Comparison of ENCODE assay signal across 12 cellular contexts in the genomic region with DNA sequence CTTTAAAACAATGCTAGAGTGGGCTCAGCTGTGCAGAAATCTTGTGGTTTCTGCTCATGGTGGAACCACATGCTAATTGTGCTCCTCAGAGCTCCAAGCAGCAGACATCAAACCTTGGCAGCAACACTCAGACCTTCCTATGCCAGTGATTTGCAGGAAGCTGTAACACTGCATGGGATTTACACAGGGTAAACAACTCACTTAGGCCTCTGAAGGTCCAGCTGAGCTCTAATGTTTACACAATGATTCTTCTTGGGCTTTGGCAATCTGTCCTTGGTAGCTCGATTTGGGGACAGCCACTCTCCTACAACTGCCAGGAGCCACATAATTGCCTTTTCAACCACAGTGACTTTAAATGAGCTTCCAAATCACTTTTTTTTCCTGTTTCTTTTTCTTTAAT.
DNase-seq lines count a peak whose midpoint lies in the region; ATAC-seq and TF ChIP-seq lines count a peak whose summit lies in the region.
"Had no signal": no experiment of that assay in that cellular context is flagged by ENCODE, and none has a peak within 500 bp of the region (broad histone marks: within the 10 kb centered on the region; RNA-seq: fewer than 3 reads in every experiment).

No MANE protein-coding gene starts in this region.

- no peaks in the 10 kb centered on the region for H3K27me3 ChIP-seq in MG63
- H3K27me3 ChIP-seq in right atrium auricular region: no peaks in the 10 kb centered on the region
- H3K27me3 ChIP-seq in subcutaneous abdominal adipose tissue (ENCODE audit: control insufficient read depth in 5 of 5, insufficient read depth in 4 of 5, low read length in 5 of 5): no peaks in the 10 kb centered on the region

- H3K27ac Mint-ChIP-seq in osteocyte (ENCODE audit: unreplicated experiment) (no peak overlapping the region), endothelial cell (ENCODE audit: unreplicated experiment) (no peak overlapping the region)

- H3K9me3 ChIP-seq in MG63 (no peaks in the 10 kb centered on the region), right atrium auricular region (no peaks in the 10 kb centered on the region), subcutaneous abdominal adipose tissue (ENCODE audit: control insufficient read depth in 5 of 5, low read length in 5 of 5) (no peaks in the 10 kb centered on the region)

- DNase-seq in MG63 (peak; percentile 9), RPMI7951 (ENCODE audit: low read depth) (peak; percentile 8), right atrium auricular region (ENCODE audit: low spot score) (no peak), osteocyte (ENCODE audit: extremely low spot score, unreplicated experiment) (no peak), endothelial cell (ENCODE audit: low spot score) (no peak)
- DNase-seq: activated CD4-positive, CD25-positive, alpha-beta regulatory T cell treated with anti-CD3 and anti-CD28 coated beads, Interleukin-2, amount 50 U/mL, for 72 hours; effector CD4-positive, alpha-beta T cell; GOT3; occipital lobe had no signal

- no peaks in the 10 kb centered on the region for H3K9me3 Mint-ChIP-seq in osteocyte (ENCODE audit: unreplicated experiment)
- H3K9me3 Mint-ChIP-seq in endothelial cell (ENCODE audit: unreplicated experiment): no peaks in the 10 kb centered on the region

- TF ChIP-seq CTCF in right atrium auricular region (IDR thresholded peaks at IDR 0.05) (no peak), osteocyte (IDR thresholded peaks at IDR 0.05) (no peak), endothelial cell (IDR thresholded peaks at IDR 0.05; ENCODE audit: unreplicated experiment) (no peak)

- H3K4me3 Mint-ChIP-seq in osteocyte (ENCODE audit: unreplicated experiment) (no peak overlapping the region), endothelial cell (ENCODE audit: unreplicated experiment) (no peak overlapping the region)

- H3K4me1 Mint-ChIP-seq in osteocyte (ENCODE audit: unreplicated experiment): peaks cover 32% of the 10 kb centered on the region
- H3K4me1 Mint-ChIP-seq in endothelial cell (ENCODE audit: unreplicated experiment): peaks cover 10% of the 10 kb centered on the region

- peak overlapping the region in 3 of 5 donors; percentile 11 to 71 (median 38) for H3K9ac ChIP-seq in subcutaneous abdominal adipose tissue (ENCODE audit: low read length in 5 of 5)

- ATAC-seq in HG03342 (IDR thresholded peaks at IDR 0.05; ENCODE audit: unreplicated experiment) (no peak), HG02588 (IDR thresholded peaks at IDR 0.05; ENCODE audit: unreplicated experiment) (no peak)

- H3K27me3 Mint-ChIP-seq in osteocyte (ENCODE audit: unreplicated experiment) (peaks cover 32% of the 10 kb centered on the region), endothelial cell (ENCODE audit: unreplicated experiment) (peaks cover 3% of the 10 kb centered on the region)

- no peaks in the 10 kb centered on the region for H3K36me3 Mint-ChIP-seq in osteocyte (ENCODE audit: unreplicated experiment)
- peaks cover 24% of the 10 kb centered on the region for H3K36me3 Mint-ChIP-seq in endothelial cell (ENCODE audit: low read depth, unreplicated experiment)

- H3K36me3 ChIP-seq in MG63: no peaks in the 10 kb centered on the region
- peaks cover 73% of the 10 kb centered on the region for H3K36me3 ChIP-seq in right atrium auricular region
- peaks cover 20 to 45% (median 29%) of the 10 kb centered on the region in 5 donors for H3K36me3 ChIP-seq in subcutaneous abdominal adipose tissue (ENCODE audit: control insufficient read depth in 5 of 5, insufficient read depth in 5 of 5, low read length in 5 of 5)

- H3K4me3 ChIP-seq in MG63: no peak overlapping the region
- H3K4me3 ChIP-seq in right atrium auricular region: no peak overlapping the region
- H3K4me3 ChIP-seq in subcutaneous abdominal adipose tissue (ENCODE audit: low read depth in 1 of 5, low read length in 5 of 5): peak overlapping the region in 4 of 5 donors; percentile 20 to 35 (median 24)

- H3K27ac ChIP-seq in right atrium auricular region (peak overlapping the region; percentile 95 to 99), subcutaneous abdominal adipose tissue (ENCODE audit: low read depth, low read length) (peak overlapping the region; percentile 99)

- peaks cover 0 to 66% of the 10 kb centered on the region in 2 donors for H3K4me1 ChIP-seq in right atrium auricular region
- H3K4me1 ChIP-seq in subcutaneous abdominal adipose tissue (ENCODE audit: control insufficient read depth in 5 of 5, insufficient read depth in 5 of 5, low read length in 5 of 5): peaks cover 5 to 94% (median 79%) of the 10 kb centered on the region in 5 donors

Comparison
In these comparisons a context has a peak if more than half of its experiments do, and no peak if none do; other contexts are left out.
1. DNase-seq: peak in MG63 (single experiment) and RPMI7951 (single experiment); none in right atrium auricular region (single experiment), osteocyte (single experiment) and endothelial cell (single experiment).
2. H3K4me3 ChIP-seq: peak in subcutaneous abdominal adipose tissue (4 of 5); none in MG63 (single experiment) and right atrium auricular region (0 of 2).